8 cellular contexts compared by ENCODE assay signal in the genomic region with DNA sequence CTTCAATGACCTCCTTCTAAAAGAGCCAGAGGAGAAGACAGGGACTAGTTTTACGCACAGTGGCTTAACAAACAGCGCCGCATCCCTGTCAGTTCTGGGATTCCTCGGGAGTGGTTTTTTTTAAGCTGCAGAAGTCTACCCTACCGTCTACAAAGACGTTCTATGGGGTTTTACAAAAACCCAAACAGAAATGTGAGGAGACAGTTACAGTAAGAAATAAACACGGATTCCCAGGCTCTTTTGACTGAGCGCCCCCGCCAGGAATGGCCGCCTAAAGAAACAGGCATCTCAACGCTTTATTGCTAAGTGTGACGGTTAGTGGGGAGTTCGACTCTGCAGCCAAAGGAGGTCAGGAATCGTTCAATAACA. TPM values are rescaled to one million over a fixed set of nuclear protein-coding genes. Genes with fewer than 3 reads are reported as not detected.
DNase-seq lines count a peak whose midpoint lies in the region; ATAC-seq and TF ChIP-seq lines count a peak whose summit lies in the region.

No MANE protein-coding gene starts in this region.

- H3K27ac Mint-ChIP-seq in natural killer cell treated with Interleukin-12 subunit alpha and Interleukin-12 subunit beta and Interleukin-15 and Interleukin-18, amount 100 ng/mL, for 72 hours, result peak overlapping the region; percentile 75 to 95

- peak; percentile 7 to 54 for ATAC-seq in natural killer cell treated with Interleukin-12 subunit alpha and Interleukin-12 subunit beta and Interleukin-15 and Interleukin-18, amount 100 ng/mL, for 72 hours

- peaks cover 36 to 37% of the 10 kb centered on the region in 2 donors for H3K4me1 Mint-ChIP-seq in natural killer cell treated with Interleukin-12 subunit alpha and Interleukin-12 subunit beta and Interleukin-15 and Interleukin-18, amount 100 ng/mL, for 72 hours (ENCODE audit: low read depth in 2 of 2)

- H3K27me3 ChIP-seq in H7 (ENCODE audit: control insufficient read depth, insufficient read depth, low read length), result no peaks in the 10 kb centered on the region
- no peaks in the 10 kb centered on the region for H3K27me3 ChIP-seq in WERI-Rb-1 (ENCODE audit: insufficient read depth, low read depth, severe bottlenecking)

- peak overlapping the region; percentile 75 for H3K27ac ChIP-seq in WERI-Rb-1

- DNase-seq in 8988T, result peak; percentile 23
- peak; percentile 66 for DNase-seq in EH (ENCODE audit: low read depth)
- DNase-seq in H7, result peak; percentile 65
- DNase-seq in Kasumi-1 (lab: John Stamatoyannopoulos, UW), result peak; percentile 35 to 52
- peak; percentile 18 for DNase-seq in WERI-Rb-1
- DNase-seq in fibroblast of peridontal ligament (ENCODE audit: extremely low read depth), result peak; percentile 67
- DNase-seq in natural killer cell treated with Interleukin-12 subunit alpha and Interleukin-12 subunit beta and Interleukin-15 and Interleukin-18, amount 100 ng/mL, for 72 hours (ENCODE audit: low spot score), result no peak
- DNase-seq in NCI-H187 treated with DMSO at 0.1 percent for 48 hours (lab: John Stamatoyannopoulos, UW), result no peak

- TF ChIP-seq CTCF in WERI-Rb-1 (IDR thresholded peaks at IDR 0.05; ENCODE audit: low read depth, low read length), result peak; percentile 33; the same call in 1 of the 2 replicates

- H3K9me3 ChIP-seq in WERI-Rb-1 (ENCODE audit: severe bottlenecking), result no peaks in the 10 kb centered on the region

- H3K36me3 Mint-ChIP-seq in natural killer cell treated with Interleukin-12 subunit alpha and Interleukin-12 subunit beta and Interleukin-15 and Interleukin-18, amount 100 ng/mL, for 72 hours, result peaks cover 20% of the 10 kb centered on the region

- H3K36me3 ChIP-seq in H7 (replicated peaks; ENCODE audit: control insufficient read depth, insufficient read depth, low read length), result peaks cover 25% of the 10 kb centered on the region
- H3K36me3 ChIP-seq in WERI-Rb-1, result peaks cover 54% of the 10 kb centered on the region

- peak overlapping the region; percentile 97 for H3K4me3 ChIP-seq in H7 (ENCODE audit: insufficient read depth, low read depth, low read length)
- peak overlapping the region; percentile 93 for H3K4me3 ChIP-seq in WERI-Rb-1 (ENCODE audit: low read depth, low read length)

- no peaks in the 10 kb centered on the region for H3K27me3 Mint-ChIP-seq in natural killer cell treated with Interleukin-12 subunit alpha and Interleukin-12 subunit beta and Interleukin-15 and Interleukin-18, amount 100 ng/mL, for 72 hours

- peak overlapping the region; percentile 98 for H3K4me3 Mint-ChIP-seq in natural killer cell treated with Interleukin-12 subunit alpha and Interleukin-12 subunit beta and Interleukin-15 and Interleukin-18, amount 100 ng/mL, for 72 hours

- H3K9me3 Mint-ChIP-seq in natural killer cell treated with Interleukin-12 subunit alpha and Interleukin-12 subunit beta and Interleukin-15 and Interleukin-18, amount 100 ng/mL, for 72 hours, result no peaks in the 10 kb centered on the region

RNA-seq across cellular contexts. Expression of a gene that starts 0.5 kb away (rescaled TPM):
- total RNA-seq in H7 (2014; rRNA removed; shearing (Covaris generic)), result 16.2 TPM in 2 replicates
- 10 to 100 TPM; 14.4 to 22.0 TPM for total RNA-seq in natural killer cell treated with Interleukin-12 subunit alpha and Interleukin-12 subunit beta and Interleukin-15 and Interleukin-18, amount 100 ng/mL, for 72 hours

RNA-seq across cellular contexts. Expression of a gene that starts 0.6 kb away (rescaled TPM):
- total RNA-seq in H7 (2014; rRNA removed; shearing (Covaris generic)), result 463 and 519 TPM in 2 replicates
- 10 to 100 TPM; 77.6 to 98.3 TPM for total RNA-seq in natural killer cell treated with Interleukin-12 subunit alpha and Interleukin-12 subunit beta and Interleukin-15 and Interleukin-18, amount 100 ng/mL, for 72 hours

RNA-seq across cellular contexts. Expression of a gene that starts 53.6 kb away (rescaled TPM):
- total RNA-seq in H7 (2014; rRNA removed; shearing (Covaris generic)), result 63.9 and 87.0 TPM in 2 replicates
- total RNA-seq in natural killer cell treated with Interleukin-12 subunit alpha and Interleukin-12 subunit beta and Interleukin-15 and Interleukin-18, amount 100 ng/mL, for 72 hours, result 100 to 1,000 TPM in 1 of 2 donors, 10 to 100 TPM in 1; 82.4 to 109 TPM

Comparison
In these comparisons a context has a peak if more than half of its experiments do, and no peak if none do; other contexts are left out.
1. DNase-seq: peak in 8988T (single experiment), EH (single experiment), H7 (single experiment), Kasumi-1 (2 of 2), WERI-Rb-1 (single experiment) and fibroblast of peridontal ligament (single experiment); none in natural killer cell treated with Interleukin-12 subunit alpha and Interleukin-12 subunit beta and Interleukin-15 and Interleukin-18, amount 100 ng/mL, for 72 hours (single experiment) and NCI-H187 treated with DMSO at 0.1 percent for 48 hours (single experiment).